8 cellular contexts compared by ENCODE assay signal in genomic region chr14:68814376-68815287, GRCh38. TPM values are rescaled to one million over a fixed set of nuclear protein-coding genes. Genes with fewer than 3 reads are reported as not detected.
DNase-seq lines count a peak whose midpoint lies in the region; ATAC-seq and TF ChIP-seq lines count a peak whose summit lies in the region.

No MANE protein-coding gene starts in this region.

- no peak for TF ChIP-seq POLR2A in prostate gland (IDR thresholded peaks at IDR 0.05)

- in situ Hi-C loops in G401 (cut with HindIII; ENCODE audit: low sequenced_read_pairs) = no loop called here

- peak overlapping the region; percentile 95 to 98 for H3K27ac ChIP-seq in prostate gland

- WGBS in prostate gland = 15% methylated on average over 14 of the region's 14 CpGs

- peak overlapping the region; percentile 49 for H3K4me3 Mint-ChIP-seq in glutamatergic neuron (ENCODE audit: unreplicated experiment)

- DNase-seq in G401 (ENCODE audit: low spot score) (peak; percentile 11), NOMO-1 treated with dmso at 0.1 percent for 144 hours (lab: John Stamatoyannopoulos, UW; ENCODE audit: unreplicated experiment) (peak; percentile 17), glutamatergic neuron (no peak), prostate gland (ENCODE audit: low spot score) (no peak), SIG-M5 treated with dmso at 0.1 percent for 504 hours (lab: John Stamatoyannopoulos, UW; ENCODE audit: unreplicated experiment) (no peak)
- DNase-seq in activated naive CD4-positive, alpha-beta T cell treated with Interleukin-2 at 50 U/mL for 16 hours = peak; percentile 58

- H3K27ac Mint-ChIP-seq in glutamatergic neuron (ENCODE audit: unreplicated experiment) = no peak overlapping the region

- H3K4me1 Mint-ChIP-seq in glutamatergic neuron (ENCODE audit: low read depth, unreplicated experiment) = peaks cover 14% of the 10 kb centered on the region

- no peak overlapping the region for H3K4me3 ChIP-seq in prostate gland

- peaks cover 15% of the 10 kb centered on the region for H3K4me1 ChIP-seq in prostate gland (replicated peaks)

- intact Hi-C loops in prostate gland (cut with DNase I) = loop anchor here (1.0 to 5.0 kb wide), 3 partner anchors 566 to 932 kb away; no protein-coding TSS in a partner anchor

- ATAC-seq in GM21786 (IDR thresholded peaks at IDR 0.05; ENCODE audit: unreplicated experiment) (peak; percentile 44), HG02623 (IDR thresholded peaks at IDR 0.05; ENCODE audit: unreplicated experiment) (no peak)

- no peaks in the 10 kb centered on the region for H3K9me3 ChIP-seq in prostate gland

- TF ChIP-seq CTCF in glutamatergic neuron (IDR thresholded peaks at IDR 0.05; ENCODE audit: partially characterized antibody, unreplicated experiment) (no peak), prostate gland (IDR thresholded peaks at IDR 0.05) (no peak)

- H3K27me3 ChIP-seq in prostate gland (replicated peaks; ENCODE audit: insufficient read depth) = no peaks in the 10 kb centered on the region

- peaks cover 4% of the 10 kb centered on the region for H3K9me3 Mint-ChIP-seq in glutamatergic neuron (ENCODE audit: unreplicated experiment)

- no peaks in the 10 kb centered on the region for H3K36me3 ChIP-seq in prostate gland

- peaks cover 5% of the 10 kb centered on the region for H3K27me3 Mint-ChIP-seq in glutamatergic neuron (ENCODE audit: unreplicated experiment)

- no peaks in the 10 kb centered on the region for H3K36me3 Mint-ChIP-seq in glutamatergic neuron (ENCODE audit: unreplicated experiment)

RNA-seq across cellular contexts. Expression of gene ZFP36L1, which starts 21.8 kb away (rescaled TPM):
- 7.8 and 28.6 TPM in 2 replicates for total RNA-seq in G401 (2014; rRNA removed; shearing (Covaris generic))
- total RNA-seq in glutamatergic neuron (ENCODE audit: unreplicated experiment) = 2.7 TPM
- 100 to 1,000 TPM; 359 to 556 TPM for total RNA-seq in prostate gland

Comparison
In these comparisons a context has a peak if more than half of its experiments do, and no peak if none do; other contexts are left out.
1. DNase-seq: peak in G401 (single experiment), NOMO-1 treated with dmso at 0.1 percent for 144 hours (single experiment) and activated naive CD4-positive, alpha-beta T cell treated with Interleukin-2 at 50 U/mL for 16 hours (single experiment); none in glutamatergic neuron (single experiment), prostate gland (single experiment) and SIG-M5 treated with dmso at 0.1 percent for 504 hours (single experiment).
2. RNA of gene ZFP36L1, which starts 21.8 kb away (total RNA-seq): 359 to 556 TPM in prostate gland; 7.8 to 28.6 TPM in G401 and 2.7 TPM in glutamatergic neuron (single experiment); every median in the first group is over 10 times any median in the second.